ENCODE assay signal across 8 cellular contexts in the genomic region with DNA sequence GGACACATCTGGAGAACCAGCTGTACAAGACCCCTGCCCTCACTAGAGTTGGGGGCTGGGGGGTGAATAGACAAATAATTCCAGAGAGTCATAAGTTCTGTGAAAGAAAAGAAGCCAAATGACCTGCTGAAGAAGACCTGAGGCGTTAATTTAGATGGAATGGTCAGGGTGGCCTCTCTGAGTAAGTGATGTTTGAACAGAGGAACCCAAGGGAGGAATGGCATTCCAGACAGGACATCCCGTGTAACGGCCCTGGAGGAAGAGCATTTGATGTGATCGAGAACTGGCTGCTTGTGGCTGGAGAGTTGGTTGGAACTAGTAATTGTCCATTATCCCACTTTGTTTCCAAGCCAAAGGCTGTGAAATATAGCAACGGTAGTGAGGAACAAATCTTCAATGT. TPM values are rescaled to one million over a fixed set of nuclear protein-coding genes. Genes with fewer than 3 reads are reported as not detected.
A peak's percentile ranks its signal among the peaks of the same experiment; 100 is the strongest.
DNase-seq lines count a peak whose midpoint lies in the region; ATAC-seq and TF ChIP-seq lines count a peak whose summit lies in the region.

No MANE protein-coding gene starts in this region.

- H3K4me1 ChIP-seq in NT2/D1 (ENCODE audit: insufficient read depth, insufficient read length), result peaks cover 1% of the 10 kb centered on the region
- peaks cover 18% of the 10 kb centered on the region for H3K4me1 ChIP-seq in endocrine pancreas (ENCODE audit: control insufficient read depth, insufficient read depth, low read length)
- peaks cover 22% of the 10 kb centered on the region for H3K4me1 ChIP-seq in neural progenitor cell

- no peaks in the 10 kb centered on the region for H3K27me3 Mint-ChIP-seq in CD4-positive, alpha-beta T cell
- no peaks in the 10 kb centered on the region for H3K27me3 Mint-ChIP-seq in neural progenitor cell (ENCODE audit: insufficient read depth, low read depth)

- peak overlapping the region; percentile 48 for H3K4me3 ChIP-seq in NT2/D1 (ENCODE audit: insufficient read length, low read depth)
- H3K4me3 ChIP-seq in endocrine pancreas (ENCODE audit: control insufficient read depth, insufficient read depth, low read length), result peak overlapping the region; percentile 66
- peak overlapping the region; percentile 99 for H3K4me3 ChIP-seq in neural progenitor cell

- POLR2A ChIA-PET in CD4-positive, alpha-beta T cell (lab: Charles Lee), result interaction anchor here (1.1 to 1.5 kb wide), 3 partner anchors 297 to 824 kb away, joined by 6 to 27 read pairs (median 7); a partner anchor contains a TSS

- H3K36me3 ChIP-seq in NT2/D1 (ENCODE audit: insufficient read depth, insufficient read length, low read length), result peaks cover 26% of the 10 kb centered on the region
- peaks cover 3% of the 10 kb centered on the region for H3K36me3 ChIP-seq in endocrine pancreas (ENCODE audit: control insufficient read depth, insufficient read depth, low read length)
- peaks cover 6% of the 10 kb centered on the region for H3K36me3 ChIP-seq in neural progenitor cell

- no peaks in the 10 kb centered on the region for H3K27me3 ChIP-seq in CD4-positive, alpha-beta T cell (ENCODE audit: control insufficient read depth, insufficient read depth, low read length)
- H3K27me3 ChIP-seq in NT2/D1 (ENCODE audit: insufficient read depth, insufficient read length) (no peaks in the 10 kb centered on the region), endocrine pancreas (ENCODE audit: control insufficient read depth, insufficient read depth, low read length) (no peaks in the 10 kb centered on the region), neural progenitor cell (no peaks in the 10 kb centered on the region)

- TF ChIP-seq CTCF in CD4-positive, alpha-beta T cell (IDR thresholded peaks at IDR 0.05), result no peak
- TF ChIP-seq CTCF in neural progenitor cell (IDR thresholded peaks at IDR 0.05), result no peak

- peak overlapping the region; percentile 98 for H3K27ac Mint-ChIP-seq in CD4-positive, alpha-beta T cell
- peak overlapping the region; percentile 23 for H3K27ac Mint-ChIP-seq in neural progenitor cell

- H3K4me3 Mint-ChIP-seq in CD4-positive, alpha-beta T cell, result peak overlapping the region; percentile 98
- peak overlapping the region; percentile 96 for H3K4me3 Mint-ChIP-seq in neural progenitor cell

- no peak for ATAC-seq in CD4-positive, alpha-beta T cell (ENCODE audit: poor library complexity)

- H3K9me3 ChIP-seq in CD4-positive, alpha-beta T cell (ENCODE audit: control insufficient read depth, low read length), result no peaks in the 10 kb centered on the region
- no peaks in the 10 kb centered on the region for H3K9me3 ChIP-seq in NT2/D1 (ENCODE audit: insufficient read depth, low read length)
- H3K9me3 ChIP-seq in endocrine pancreas (ENCODE audit: control insufficient read depth, low read length), result no peaks in the 10 kb centered on the region
- no peaks in the 10 kb centered on the region for H3K9me3 ChIP-seq in neural progenitor cell (ENCODE audit: low read depth)

- H4K20me1 ChIP-seq in neural progenitor cell (ENCODE audit: low read depth), result peaks cover 51% of the 10 kb centered on the region

- no peak for DNase-seq in CD4-positive, alpha-beta T cell
- DNase-seq in NT2/D1 (ENCODE audit: low read depth, low spot score), result no peak
- DNase-seq in neural progenitor cell (ENCODE audit: low spot score), result peak; percentile 27
- DNase-seq in stimulated activated CD4-positive, alpha-beta T cell treated with anti-CD3 and anti-CD28 coated beads, Interleukin-15, amount 100 ng/mL, for 24 hours, result no peak
- no peak for DNase-seq in HK-2 (ENCODE audit: unreplicated experiment)
- DNase-seq in stimulated activated CD4-positive, alpha-beta T cell treated with anti-CD3 and anti-CD28 coated beads, Interleukin-4, amount 100 ng/mL, for 4 hours, result no peak
- no peak for DNase-seq in NCI-H446 (lab: John Stamatoyannopoulos, UW)

- peaks cover 33% of the 10 kb centered on the region for H3K36me3 Mint-ChIP-seq in CD4-positive, alpha-beta T cell (ENCODE audit: low read depth)
- peaks cover 13% of the 10 kb centered on the region for H3K36me3 Mint-ChIP-seq in neural progenitor cell

- peaks cover 90% of the 10 kb centered on the region for H3K79me2 ChIP-seq in neural progenitor cell (ENCODE audit: low read depth)

- CTCF ChIA-PET in CD4-positive, alpha-beta T cell (lab: Charles Lee), result interaction anchor here (1.4 kb wide), 1 partner anchor 23 kb away, joined by 3 read pairs; no protein-coding TSS in a partner anchor

- H2AFZ ChIP-seq in neural progenitor cell (replicated peaks), result peak overlapping the region; percentile 79

- H3K9ac ChIP-seq in NT2/D1 (ENCODE audit: insufficient read length, low read depth) (peak overlapping the region; percentile 79), endocrine pancreas (ENCODE audit: control insufficient read depth, insufficient read depth, low read length) (peak overlapping the region; percentile 36), neural progenitor cell (peak overlapping the region; percentile 33)

- peaks cover 55% of the 10 kb centered on the region for H3K4me1 Mint-ChIP-seq in CD4-positive, alpha-beta T cell (ENCODE audit: low read depth)
- peaks cover 20% of the 10 kb centered on the region for H3K4me1 Mint-ChIP-seq in neural progenitor cell

- peaks cover 46% of the 10 kb centered on the region for H3F3A ChIP-seq in neural progenitor cell (ENCODE audit: low read depth)

- H3K27ac ChIP-seq in CD4-positive, alpha-beta T cell (ENCODE audit: low read depth, low read length), result peak overlapping the region; percentile 98
- no peak overlapping the region for H3K27ac ChIP-seq in neural progenitor cell

- no peaks in the 10 kb centered on the region for H3K9me3 Mint-ChIP-seq in CD4-positive, alpha-beta T cell
- no peaks in the 10 kb centered on the region for H3K9me3 Mint-ChIP-seq in neural progenitor cell

- intact Hi-C loops in CD4-positive, alpha-beta T cell (cut with DNase I, micrococcal nuclease), result loop anchor here (1.0 to 10.0 kb wide), 10 partner anchors 116 to 908 kb away; a partner anchor contains a TSS

- H3K4me2 ChIP-seq in neural progenitor cell, result peak overlapping the region; percentile 92

RNA-seq across cellular contexts. Expression of a gene that starts 1.7 kb away (rescaled TPM):
- total RNA-seq in CD4-positive, alpha-beta T cell, result 10 to 100 TPM; 37.0 to 42.1 TPM
- 35.6 and 57.3 TPM in 2 replicates for total RNA-seq in neural progenitor cell (ENCODE audit: low replicate concordance)

Comparison
In these comparisons a context has a peak if more than half of its experiments do, and no peak if none do; other contexts are left out.
1. H3K4me3 ChIP-seq: peak in every context shown above with its lines; median percentile 99 in neural progenitor cell; 66 in endocrine pancreas; 48 in NT2/D1.